ENCODE assay signal across 17 cellular contexts in the genomic region with DNA sequence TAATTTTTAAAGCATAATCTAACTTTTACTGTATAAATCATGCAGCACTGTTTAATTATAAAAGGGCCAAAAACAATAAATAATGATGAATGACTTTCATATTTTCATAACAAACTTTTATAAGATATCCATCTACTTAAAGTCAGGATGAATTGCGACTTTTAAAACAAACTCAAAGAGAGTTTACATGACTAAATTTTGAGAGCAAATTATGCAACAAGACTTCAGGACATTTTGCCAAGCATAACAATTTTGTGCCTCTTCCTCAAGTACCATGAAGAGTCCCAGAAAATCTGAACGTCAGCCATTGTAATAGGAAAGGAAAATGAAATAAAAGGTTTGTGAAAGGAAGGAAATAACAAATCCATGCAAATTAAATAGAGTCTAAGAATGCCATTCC. TPM values are rescaled to one million over a fixed set of nuclear protein-coding genes. Genes with fewer than 3 reads are reported as not detected.
A peak's percentile ranks its signal among the peaks of the same experiment; 100 is the strongest.
DNase-seq lines count a peak whose midpoint lies in the region; ATAC-seq and TF ChIP-seq lines count a peak whose summit lies in the region.
"Had no signal": no experiment of that assay in that cellular context is flagged by ENCODE, and none has a peak within 500 bp of the region (broad histone marks: within the 10 kb centered on the region; RNA-seq: fewer than 3 reads in every experiment).

No MANE protein-coding gene starts in this region.

- H3K9me3 Mint-ChIP-seq in activated naive CD8-positive, alpha-beta T cell (ENCODE audit: low read depth) = no peaks in the 10 kb centered on the region
- no peaks in the 10 kb centered on the region for H3K9me3 Mint-ChIP-seq in activated naive CD8-positive, alpha-beta T cell treated with anti-CD3 and anti-CD28 coated beads for 36 hours
- no peaks in the 10 kb centered on the region for H3K9me3 Mint-ChIP-seq in activated T-helper 17 cell treated with anti-CD3 and anti-CD28 coated beads, Interleukin-2, amount 50 U/mL, for 72 hours
- H3K9me3 Mint-ChIP-seq: CD4-positive, CD25-positive, alpha-beta regulatory T cell had no signal

- intact Hi-C loops in posterior vena cava (cut with DNase I) = no loop called here

- H3K27me3 Mint-ChIP-seq in activated naive CD8-positive, alpha-beta T cell = no peaks in the 10 kb centered on the region
- no peaks in the 10 kb centered on the region for H3K27me3 Mint-ChIP-seq in activated naive CD8-positive, alpha-beta T cell treated with anti-CD3 and anti-CD28 coated beads for 36 hours
- H3K27me3 Mint-ChIP-seq in activated T-helper 17 cell treated with anti-CD3 and anti-CD28 coated beads, Interleukin-2, amount 50 U/mL, for 72 hours = no peaks in the 10 kb centered on the region
- H3K27me3 Mint-ChIP-seq: CD4-positive, CD25-positive, alpha-beta regulatory T cell had no signal

- no peak for DNase-seq in activated naive CD8-positive, alpha-beta T cell treated with anti-CD3 and anti-CD28 coated beads for 36 hours
- DNase-seq in fibroblast of villous mesenchyme (ENCODE audit: low read depth) = peak; percentile 29
- DNase-seq in posterior vena cava (ENCODE audit: low spot score) = no peak
- DNase-seq in SIG-M5 treated with dmso at 0.1 percent for 504 hours (lab: John Stamatoyannopoulos, UW; ENCODE audit: unreplicated experiment) = no peak
- DNase-seq in GM03348 (ENCODE audit: low spot score) = no peak
- DNase-seq: CD4-positive, CD25-positive, alpha-beta regulatory T cell; KG1; NCI-H1105 treated with DMSO at 0.1 percent for 48 hours; NCI-H1694 treated with DMSO at 0.1 percent for 48 hours; NCI-H748 treated with DMSO at 0.1 percent for 48 hours; NK-92 treated with Interleukin-12 subunit alpha and Interleukin-12 subunit beta, amount 100 ng/mL, for 24 hours; Peyer's patch; SHP77 had no signal

- peak overlapping the region; percentile 16 for H3K27ac Mint-ChIP-seq in activated naive CD8-positive, alpha-beta T cell
- H3K27ac Mint-ChIP-seq in activated naive CD8-positive, alpha-beta T cell treated with anti-CD3 and anti-CD28 coated beads for 36 hours = no peak overlapping the region
- H3K27ac Mint-ChIP-seq in activated T-helper 17 cell treated with anti-CD3 and anti-CD28 coated beads, Interleukin-2, amount 50 U/mL, for 72 hours = peak overlapping the region; percentile 15

- H3K9me3 ChIP-seq in subcutaneous abdominal adipose tissue (ENCODE audit: control insufficient read depth in 5 of 5, low read length in 5 of 5) = no peaks in the 10 kb centered on the region
- H3K9me3 ChIP-seq: BE2C, Peyer's patch had no signal

- no peak for TF ChIP-seq CTCF in fibroblast of villous mesenchyme (IDR thresholded peaks at IDR 0.05; ENCODE audit: insufficient read depth, low read depth, low read length)

- no peak overlapping the region for H3K9ac ChIP-seq in subcutaneous abdominal adipose tissue (ENCODE audit: low read length in 5 of 5)

- no peaks in the 10 kb centered on the region for H3K27me3 ChIP-seq in subcutaneous abdominal adipose tissue (ENCODE audit: control insufficient read depth in 5 of 5, insufficient read depth in 4 of 5, low read length in 5 of 5)
- H3K27me3 ChIP-seq: BE2C, Peyer's patch had no signal

- H3K4me3 ChIP-seq in fibroblast of villous mesenchyme (ENCODE audit: low read depth, low read length) (no peak overlapping the region), subcutaneous abdominal adipose tissue (ENCODE audit: low read depth in 1 of 5, low read length in 5 of 5) (no peak overlapping the region)
- H3K4me3 ChIP-seq: Peyer's patch had no signal

- H3K4me1 Mint-ChIP-seq in activated naive CD8-positive, alpha-beta T cell (ENCODE audit: low read depth) = peaks cover 10% of the 10 kb centered on the region
- peaks cover 6% of the 10 kb centered on the region for H3K4me1 Mint-ChIP-seq in activated naive CD8-positive, alpha-beta T cell treated with anti-CD3 and anti-CD28 coated beads for 36 hours
- H3K4me1 Mint-ChIP-seq in activated T-helper 17 cell treated with anti-CD3 and anti-CD28 coated beads, Interleukin-2, amount 50 U/mL, for 72 hours = no peaks in the 10 kb centered on the region

- H3K4me3 Mint-ChIP-seq in activated naive CD8-positive, alpha-beta T cell = no peak overlapping the region
- no peak overlapping the region for H3K4me3 Mint-ChIP-seq in activated naive CD8-positive, alpha-beta T cell treated with anti-CD3 and anti-CD28 coated beads for 36 hours
- H3K4me3 Mint-ChIP-seq in activated T-helper 17 cell treated with anti-CD3 and anti-CD28 coated beads, Interleukin-2, amount 50 U/mL, for 72 hours = no peak overlapping the region
- H3K4me3 Mint-ChIP-seq: CD4-positive, CD25-positive, alpha-beta regulatory T cell had no signal

- H3K36me3 Mint-ChIP-seq in activated naive CD8-positive, alpha-beta T cell = peaks cover 8% of the 10 kb centered on the region
- H3K36me3 Mint-ChIP-seq in activated naive CD8-positive, alpha-beta T cell treated with anti-CD3 and anti-CD28 coated beads for 36 hours = peaks cover 32% of the 10 kb centered on the region
- peaks cover 100% of the 10 kb centered on the region for H3K36me3 Mint-ChIP-seq in activated T-helper 17 cell treated with anti-CD3 and anti-CD28 coated beads, Interleukin-2, amount 50 U/mL, for 72 hours (ENCODE audit: low read depth)

- H3K4me1 ChIP-seq in subcutaneous abdominal adipose tissue (ENCODE audit: control insufficient read depth in 5 of 5, insufficient read depth in 5 of 5, low read length in 5 of 5) = peaks cover 5 to 18% (median 13%) of the 10 kb centered on the region in 5 donors

- H3K36me3 ChIP-seq in subcutaneous abdominal adipose tissue (ENCODE audit: control insufficient read depth in 5 of 5, insufficient read depth in 5 of 5, low read length in 5 of 5) = peaks cover 31 to 71% (median 54%) of the 10 kb centered on the region in 5 donors
- H3K36me3 ChIP-seq: BE2C had no signal

- no peak for ATAC-seq in activated T-helper 17 cell treated with anti-CD3 and anti-CD28 coated beads, Interleukin-2, amount 50 U/mL, for 72 hours (replicated peaks)

- H3K27ac ChIP-seq in subcutaneous abdominal adipose tissue (ENCODE audit: low read depth, low read length) = peak overlapping the region; percentile 5
- H3K27ac ChIP-seq: Peyer's patch had no signal

RNA-seq across cellular contexts. Expression of a gene that starts 24.4 kb away (rescaled TPM):
- 100 to 1,000 TPM in 1 of 2 experiments, 10 to 100 TPM in 1; 92.1 to 101 TPM for total RNA-seq in activated naive CD8-positive, alpha-beta T cell treated with anti-CD3 and anti-CD28 coated beads for 36 hours
- total RNA-seq in activated T-helper 17 cell treated with anti-CD3 and anti-CD28 coated beads, Interleukin-2, amount 50 U/mL, for 72 hours = 100 to 1,000 TPM in 1 of 2 donors, 10 to 100 TPM in 1; 65.5 to 104 TPM
- 33.2 and 40.2 TPM in 2 replicates for total RNA-seq in fibroblast of villous mesenchyme
- 10 to 100 TPM; 31.8 to 44.6 TPM for total RNA-seq in posterior vena cava
